Comparison of ENCODE assay signal across 17 cellular contexts in the genomic region with DNA sequence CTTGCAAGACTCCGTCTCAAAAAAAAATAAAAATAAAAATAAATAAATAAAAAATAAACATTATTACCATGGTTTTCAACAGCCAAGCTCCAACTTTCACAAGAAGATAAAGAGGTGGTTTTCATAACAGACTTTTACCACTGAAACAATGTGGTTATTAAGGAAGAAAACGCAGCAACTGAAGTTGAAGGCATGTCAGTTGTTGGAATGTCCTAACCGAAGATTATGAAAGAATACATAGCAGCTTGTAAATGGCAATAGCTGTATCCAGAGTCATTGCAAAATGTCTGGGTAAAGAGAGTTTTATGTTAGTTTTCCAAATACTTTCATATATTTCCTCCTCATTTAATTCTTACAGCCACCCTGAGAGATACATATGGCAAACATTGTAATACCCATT.
DNase-seq lines count a peak whose midpoint lies in the region; ATAC-seq and TF ChIP-seq lines count a peak whose summit lies in the region.
"Had no signal": no experiment of that assay in that cellular context is flagged by ENCODE, and none has a peak within 500 bp of the region (broad histone marks: within the 10 kb centered on the region; RNA-seq: fewer than 3 reads in every experiment).

No MANE protein-coding gene starts in this region.

- no peaks in the 10 kb centered on the region for H3K9me2 ChIP-seq in hepatocyte (replicated peaks; ENCODE audit: insufficient read depth)

- TF ChIP-seq CTCF in AG09309 (IDR thresholded peaks at IDR 0.05; ENCODE audit: control insufficient read depth, insufficient read depth, low read depth, low read length, missing control alignments), result no peak
- TF ChIP-seq CTCF in HL-60 (IDR thresholded peaks at IDR 0.05; ENCODE audit: insufficient read depth, low read length), result no peak
- TF ChIP-seq CTCF in hepatocyte (IDR thresholded peaks at IDR 0.05; ENCODE audit: poor library complexity), result no peak
- TF ChIP-seq CTCF in ovary (IDR thresholded peaks at IDR 0.05), result no peak

- H3K27ac ChIP-seq in HL-60 (replicated peaks), result peak overlapping the region; percentile 92
- H3K27ac ChIP-seq in hepatocyte, result peak overlapping the region; percentile 31
- no peak overlapping the region for H3K27ac ChIP-seq in ovary
- H3K27ac ChIP-seq: heart right ventricle, parathyroid adenoma, VCaP had no signal

- peak overlapping the region; percentile 26 for H3K4me2 ChIP-seq in hepatocyte

- ATAC-seq in GM19328 (IDR thresholded peaks at IDR 0.05; ENCODE audit: unreplicated experiment), result no peak
- ATAC-seq: activated CD8-positive, alpha-beta T cell treated with anti-CD3 and anti-CD28 coated beads for 36 hours had no signal

- 55% methylated on average over 3 of the region's 3 CpGs for WGBS in hepatocyte (ENCODE audit: low lambda C conversion rate, missing lambda C conversion rate)
- WGBS in ovary, 3 donors, result 67 to 74% (median 72%) methylated on average over 3 of the region's 3 CpGs

- peak; percentile 92 for DNase-seq in AG09309 (ENCODE audit: low read depth)
- DNase-seq in HL-60 (ENCODE audit: low read depth in 1 of 2, low spot score in 1 of 2), result peak; percentile 44 to 71
- DNase-seq in SKM-1 treated with dmso at 0.1 percent for 144 hours (lab: John Stamatoyannopoulos, UW; ENCODE audit: unreplicated experiment), result peak; percentile 92
- no peak for DNase-seq in hepatocyte (ENCODE audit: low spot score)
- DNase-seq in NCI-H2081 (lab: John Stamatoyannopoulos, UW), result no peak
- no peak for DNase-seq in OCI-M2 (lab: John Stamatoyannopoulos, UW; ENCODE audit: unreplicated experiment)
- DNase-seq in ovary, result no peak
- DNase-seq: activated CD8-positive, alpha-beta T cell treated with anti-CD3 and anti-CD28 coated beads for 36 hours; DMS 273 treated with DMSO at 0.1 percent for 48 hours; heart right ventricle; Karpas-422; kidney; NCI-H187 treated with DMSO at 0.1 percent for 48 hours; NCI-H510A had no signal

- H4K20me1 ChIP-seq in hepatocyte (ENCODE audit: insufficient read depth, poor library complexity, severe bottlenecking), result no peaks in the 10 kb centered on the region

- intact Hi-C loops in ovary (cut with DNase I), result no loop called here

- H3K4me1 ChIP-seq in hepatocyte (ENCODE audit: insufficient read depth) (peaks cover 10% of the 10 kb centered on the region), ovary (ENCODE audit: insufficient read depth) (no peaks in the 10 kb centered on the region)
- H3K4me1 ChIP-seq: parathyroid adenoma had no signal

- H3K4me3 ChIP-seq in AG09309 (ENCODE audit: control insufficient read depth, low read depth, low read length) (no peak overlapping the region), HL-60 (replicated peaks; ENCODE audit: insufficient read depth, low read length) (no peak overlapping the region), hepatocyte (no peak overlapping the region), ovary (no peak overlapping the region)
- H3K4me3 ChIP-seq: heart right ventricle had no signal

- no peak for TF ChIP-seq POLR2A in ovary (IDR thresholded peaks at IDR 0.05)

- H3K27me3 ChIP-seq in HL-60 (ENCODE audit: insufficient read depth, poor library complexity, severe bottlenecking) (no peaks in the 10 kb centered on the region), hepatocyte (no peaks in the 10 kb centered on the region), ovary (no peaks in the 10 kb centered on the region)
- H3K27me3 ChIP-seq: heart right ventricle had no signal

- H3K9me3 ChIP-seq in hepatocyte (ENCODE audit: low read depth), result no peaks in the 10 kb centered on the region
- no peaks in the 10 kb centered on the region for H3K9me3 ChIP-seq in ovary
- H3K9me3 ChIP-seq: heart right ventricle had no signal

- H3K79me2 ChIP-seq in hepatocyte, result no peaks in the 10 kb centered on the region
- H3K79me2 ChIP-seq: parathyroid adenoma had no signal

- no peak for TF ChIP-seq EP300 in ovary (IDR thresholded peaks at IDR 0.05)

- no peaks in the 10 kb centered on the region for H3K36me3 ChIP-seq in hepatocyte (replicated peaks; ENCODE audit: insufficient read depth, low read depth)
- H3K36me3 ChIP-seq in ovary, result no peaks in the 10 kb centered on the region
- H3K36me3 ChIP-seq: heart right ventricle had no signal

- no peak overlapping the region for H2AFZ ChIP-seq in hepatocyte
- H2AFZ ChIP-seq: parathyroid adenoma had no signal

Comparison
In these comparisons a context has a peak if more than half of its experiments do, and no peak if none do; other contexts are left out.
1. DNase-seq: peak in AG09309 (single experiment), HL-60 (2 of 2) and SKM-1 treated with dmso at 0.1 percent for 144 hours (single experiment); none in hepatocyte (single experiment), NCI-H2081 (0 of 2), OCI-M2 (single experiment) and ovary (0 of 5).
2. H3K27ac ChIP-seq: peak in HL-60 (single experiment) and hepatocyte (single experiment); none in ovary (0 of 2).